23 cellular contexts compared by ENCODE assay signal in genomic region chr3:83426311-83426710, GRCh38.
"Had no signal": no experiment of that assay in that cellular context is flagged by ENCODE, and none has a peak within 500 bp of the region (broad histone marks: within the 10 kb centered on the region; RNA-seq: fewer than 3 reads in every experiment).

No MANE protein-coding gene starts in this region.

- H3K27me3 ChIP-seq: left lung, stomach, testis, tibial artery had no signal

- ATAC-seq: effector memory CD8-positive, alpha-beta T cell; left cardiac atrium; left lung; naive thymus-derived CD8-positive, alpha-beta T cell; sciatic nerve; stimulated activated effector memory CD8-positive, alpha-beta T cell treated with anti-CD3 and anti-CD28 coated beads, Interleukin-12 subunit alpha, Interleukin-12 subunit beta, amount 100 ng/mL, for 72 hours had no signal

- H3K27ac ChIP-seq: coronary artery, left lung, stomach, testis, tibial artery had no signal

- H3K36me3 ChIP-seq: left lung, stomach, tibial artery had no signal

- H3K4me1 ChIP-seq: left lung, stomach, testis, tibial artery had no signal

- H3K4me3 ChIP-seq: coronary artery, left lung, smooth muscle cell, stomach, testis, tibial artery had no signal

- FAIRE-seq: endometrium, frontal cortex, kidney had no signal

- H3K9me3 ChIP-seq: testis, tibial artery had no signal

- DNase-seq: effector memory CD8-positive, alpha-beta T cell; erythroblast; head of caudate nucleus; kidney; left cardiac atrium; left lung; naive thymus-derived CD8-positive, alpha-beta T cell; nephron progenitor cell; nucleus accumbens; retina; stimulated activated CD4-positive, alpha-beta T cell treated with anti-CD3 and anti-CD28 coated beads, Interleukin-12 subunit alpha, Interleukin-12 subunit beta, amount 100 ng/mL, for 4 hours; stimulated activated CD4-positive, alpha-beta T cell treated with anti-CD3 and anti-CD28 coated beads, Interleukin-1b, Interleukin-23, amount 100 ng/mL, for 48 hours; stimulated activated CD4-positive, alpha-beta T cell treated with anti-CD3 and anti-CD28 coated beads, Interleukin-4, amount 100 ng/mL, for 1 hour; stimulated activated naive CD4-positive, alpha-beta T cell treated with Interleukin-2 at 50 U/mL for 16 hours; stomach; testis; tibial artery had no signal
